Comparison of ENCODE assay signal across 15 cellular contexts in genomic region chr5:61303348-61303747, GRCh38. TPM values are rescaled to one million over a fixed set of nuclear protein-coding genes. Genes with fewer than 3 reads are reported as not detected.
DNase-seq lines count a peak whose midpoint lies in the region; ATAC-seq and TF ChIP-seq lines count a peak whose summit lies in the region.
"Had no signal": no experiment of that assay in that cellular context is flagged by ENCODE, and none has a peak within 500 bp of the region (broad histone marks: within the 10 kb centered on the region; RNA-seq: fewer than 3 reads in every experiment).

No MANE protein-coding gene starts in this region.

- peak overlapping the region; percentile 61 for H3K4me2 ChIP-seq in IMR-90 (ENCODE audit: low read depth, low read length)

- H3K36me3 Mint-ChIP-seq in mesothelial cell of epicardium, result no peaks in the 10 kb centered on the region
- H3K36me3 Mint-ChIP-seq: naive thymus-derived CD8-positive, alpha-beta T cell had no signal

- H4K8ac ChIP-seq in IMR-90 (ENCODE audit: low read depth in 2 of 2, low read length in 2 of 2), result peak overlapping the region; percentile 5 to 62; a peak in 3 of 4 replicates

- H3K56ac ChIP-seq in IMR-90 (ENCODE audit: extremely low read depth, insufficient read depth, low read length), result no peak overlapping the region

- no peak overlapping the region for H2AK9ac ChIP-seq in IMR-90 (replicated peaks; ENCODE audit: low read depth, low read length, poor library complexity)

- dilution Hi-C loops in IMR-90 (cut with HindIII; ENCODE audit: low sequenced_read_pairs, unreplicated experiment), result no loop called here

- no peak for DNase-seq in AG04450 (ENCODE audit: low read depth, low spot score)
- DNase-seq in IMR-90, result no peak
- no peak for DNase-seq in brain microvascular endothelial cell
- no peak for DNase-seq in mesothelial cell of epicardium (ENCODE audit: low spot score in 2 of 2, unreplicated experiment in 2 of 2)
- DNase-seq in stimulated activated CD4-positive, alpha-beta T cell treated with anti-CD3 and anti-CD28 coated beads, Interleukin-2, amount 100 ng/mL, for 24 hours, result no peak
- no peak for DNase-seq in foreskin fibroblast
- no peak for DNase-seq in globus pallidus (ENCODE audit: low spot score)
- DNase-seq: activated CD4-positive, alpha-beta T cell treated with anti-CD3 and anti-CD28 coated beads for 48 hours; activated naive CD4-positive, alpha-beta T cell treated with anti-CD3 and anti-CD28 coated beads, Interleukin-2, amount 50 U/mL, for 16 hours; naive thymus-derived CD8-positive, alpha-beta T cell; NCI-H1694; stimulated activated CD4-positive, alpha-beta T cell treated with anti-CD3 and anti-CD28 coated beads, Interleukin-15, amount 100 ng/mL, for 24 hours had no signal

- in situ Hi-C loops in IMR-90 (cut with MboI; ENCODE audit: low sequenced_read_pairs) (loop anchor here (25.0 kb wide), 1 partner anchor 616 kb away; no protein-coding TSS in a partner anchor), brain microvascular endothelial cell (cut with HindIII; ENCODE audit: low pct_ligation_motif_present, low sequenced_read_pairs) (no loop called here)

- H3K4me3 ChIP-seq in AG04450 (ENCODE audit: low read depth, low read length) (peak overlapping the region; percentile 5; the same call in 1 of the 2 replicates), IMR-90 (ENCODE audit: insufficient read depth, low read depth, low read length) (no peak overlapping the region), brain microvascular endothelial cell (ENCODE audit: low read depth, low read length) (no peak overlapping the region), foreskin fibroblast (ENCODE audit: low read depth in 1 of 2, low read length in 2 of 2) (peak overlapping the region in 1 of 2 donors; percentile 8)
- H3K4me3 ChIP-seq: esophagus muscularis mucosa had no signal

- H3K27ac Mint-ChIP-seq in mesothelial cell of epicardium, result peak overlapping the region; percentile 51
- H3K27ac Mint-ChIP-seq: naive thymus-derived CD8-positive, alpha-beta T cell had no signal

- peaks cover 36% of the 10 kb centered on the region for H3K4me1 Mint-ChIP-seq in mesothelial cell of epicardium

- peak overlapping the region; percentile 96 for H2BK5ac ChIP-seq in IMR-90 (ENCODE audit: low read depth, low read length, poor library complexity, severe bottlenecking)

- H3K36me3 ChIP-seq in IMR-90 (ENCODE audit: control insufficient read depth, insufficient read depth, low read length) (no peaks in the 10 kb centered on the region), brain microvascular endothelial cell (replicated peaks) (no peaks in the 10 kb centered on the region)
- H3K36me3 ChIP-seq: esophagus muscularis mucosa had no signal

- H4K20me1 ChIP-seq in IMR-90 (ENCODE audit: insufficient read depth, low read length), result peaks cover 3% of the 10 kb centered on the region; the same call in 1 of the 2 replicates

- peaks cover 8 to 38% of the 10 kb centered on the region in 2 experiments; a peak in 3 of 4 replicates for H3K79me1 ChIP-seq in IMR-90 (ENCODE audit: low read depth in 1 of 2, low read length in 2 of 2)

- no peak for TF ChIP-seq RAD21 in IMR-90 (IDR thresholded peaks at IDR 0.05; ENCODE audit: low read length)

- H2AFZ ChIP-seq in IMR-90 (replicated peaks; ENCODE audit: low read length, poor library complexity), result no peak overlapping the region

- no peak overlapping the region for H4K91ac ChIP-seq in IMR-90 (ENCODE audit: insufficient read depth, low read depth, low read length)

- POLR2A ChIA-PET in AG04450 (lab: Yijun Ruan, JAX), result interaction anchor here (0.7 to 3.2 kb wide), 4 partner anchors 11 to 106 kb away, joined by 3 to 48 read pairs (median 5); partner anchors contain the start of gene ZSWIM6
- POLR2A ChIA-PET in IMR-90 (lab: Charles Lee; ENCODE audit: unreplicated experiment), result interaction anchor here (0.9 kb wide), 1 partner anchor 11 kb away, joined by 11 read pairs; no protein-coding TSS in a partner anchor

- H2BK120ac ChIP-seq in IMR-90 (ENCODE audit: low read depth, low read length), result peak overlapping the region; percentile 87

- no TSS peak for BruUV-seq in IMR-90 (replicated peaks; lab: Mats Ljungman, UMichigan)

- H3K18ac ChIP-seq in IMR-90 (ENCODE audit: low read depth, low read length), result peak overlapping the region; percentile 71; the same call in 1 of the 2 replicates

- no peak overlapping the region for H3K4me3 Mint-ChIP-seq in mesothelial cell of epicardium
- H3K4me3 Mint-ChIP-seq: naive thymus-derived CD8-positive, alpha-beta T cell had no signal

- H2BK20ac ChIP-seq in IMR-90 (ENCODE audit: low read depth, low read length), result peak overlapping the region; percentile 83

- H3K27ac ChIP-seq in AG04450 (ENCODE audit: low read depth, low read length) (no peak overlapping the region), IMR-90 (ENCODE audit: insufficient read depth, low read length) (peak overlapping the region; percentile 49; the same call in 1 of the 2 replicates), brain microvascular endothelial cell (peak overlapping the region; percentile 20)

- H2AK5ac ChIP-seq in IMR-90 (ENCODE audit: low read depth, low read length), result no peak overlapping the region

- no peak for TF ChIP-seq POLR2A in IMR-90 (IDR thresholded peaks at IDR 0.05; ENCODE audit: low read depth, low read length)

- peak overlapping the region; percentile 90; the same call in 1 of the 2 replicates for H3K4ac ChIP-seq in IMR-90 (ENCODE audit: low read depth, low read length)

- H2BK15ac ChIP-seq in IMR-90 (ENCODE audit: low read depth, low read length), result peak overlapping the region; percentile 29; the same call in 1 of the 3 replicates

- ATAC-seq in IMR-90 (ENCODE audit: low read depth) (no peak), HG03039 (IDR thresholded peaks at IDR 0.05; ENCODE audit: unreplicated experiment) (no peak)
- ATAC-seq: left lobe of liver; naive thymus-derived CD8-positive, alpha-beta T cell had no signal

- no peak for TF ChIP-seq CTCF in AG04450 (IDR thresholded peaks at IDR 0.05; ENCODE audit: low read depth, low read length)
- no peak for TF ChIP-seq CTCF in IMR-90 (conservative IDR thresholded peaks at IDR 0.05; ENCODE audit: low read depth, low read length)
- no peak for TF ChIP-seq CTCF in brain microvascular endothelial cell (IDR thresholded peaks at IDR 0.05; ENCODE audit: low read depth, low read length, missing control alignments)
- no peak for TF ChIP-seq CTCF in mesothelial cell of epicardium (IDR thresholded peaks at IDR 0.05; ENCODE audit: unreplicated experiment)
- no peak for TF ChIP-seq CTCF in foreskin fibroblast (IDR thresholded peaks at IDR 0.05; ENCODE audit: low read depth, low read length)

- peaks cover 36% of the 10 kb centered on the region for H3K4me1 ChIP-seq in IMR-90 (ENCODE audit: control insufficient read depth, insufficient read depth, low read length)

- H3K9me3 Mint-ChIP-seq in mesothelial cell of epicardium, result no peaks in the 10 kb centered on the region
- H3K9me3 Mint-ChIP-seq: naive thymus-derived CD8-positive, alpha-beta T cell had no signal

- H3K14ac ChIP-seq in IMR-90 (replicated peaks; ENCODE audit: low read depth, low read length), result peak overlapping the region; percentile 71; the same call in 1 of the 2 replicates

- intact Hi-C loops in IMR-90 (cut with micrococcal nuclease), result loop anchor here (2.0 to 5.0 kb wide), 2 partner anchors 121 to 141 kb away; partner anchors contain the start of gene SMIM15

- H4K5ac ChIP-seq in IMR-90 (ENCODE audit: low read depth, low read length), result no peak overlapping the region; the same call in 1 of the 2 replicates

- peaks cover 28% of the 10 kb centered on the region for H3K9me1 ChIP-seq in IMR-90 (ENCODE audit: insufficient read depth, low read length)

- H3K27me3 ChIP-seq in AG04450 (ENCODE audit: control insufficient read depth, insufficient read depth, low read length) (no peaks in the 10 kb centered on the region), IMR-90 (ENCODE audit: control insufficient read depth, insufficient read depth, low read length) (no peaks in the 10 kb centered on the region), brain microvascular endothelial cell (replicated peaks) (no peaks in the 10 kb centered on the region)
- H3K27me3 ChIP-seq: esophagus muscularis mucosa had no signal

- peak overlapping the region; percentile 26; the same call in 1 of the 2 replicates for H3K9ac ChIP-seq in IMR-90 (ENCODE audit: low read depth, low read length)

- CTCF ChIA-PET in AG04450 (lab: Charles Lee) (interaction anchor here (0.5 to 2.1 kb wide), 7 partner anchors 11 to 355 kb away, joined by 3 to 10 read pairs (median 4); no protein-coding TSS in a partner anchor), IMR-90 (lab: Yijun Ruan, JAX) (no interaction called here)

- peak overlapping the region; percentile 78; the same call in 1 of the 2 replicates for H3K23ac ChIP-seq in IMR-90 (ENCODE audit: low read depth, low read length)

- H3K9me3 ChIP-seq in AG04450 (ENCODE audit: control insufficient read depth, insufficient read depth, low read length), result no peaks in the 10 kb centered on the region
- no peaks in the 10 kb centered on the region for H3K9me3 ChIP-seq in IMR-90 (ENCODE audit: control insufficient read depth, insufficient read depth, low read length)
- H3K9me3 ChIP-seq: esophagus muscularis mucosa had no signal

- WGBS in IMR-90 (ENCODE audit: extremely low coverage in 2 of 2, insufficient read length in 1 of 2), 2 experiments, result 60% methylated on average over 1 of the region's 4 CpGs; no CpG with 5 or more reads in 1 of the 2 experiments

- no peaks in the 10 kb centered on the region for H3K27me3 Mint-ChIP-seq in mesothelial cell of epicardium (ENCODE audit: low read depth)

TF ChIP-seq in IMR-90, 13 proteins besides CTCF, POLR2A, EP300 and RAD21 (continues in another document):
- TF ChIP-seq MAFK (IDR thresholded peaks at IDR 0.05; ENCODE audit: low read depth, low read length), result no peak
- TF ChIP-seq ELK1 (IDR thresholded peaks at IDR 0.05; ENCODE audit: borderline replicate concordance, low read depth, low read length), result no peak
- TF ChIP-seq NFE2L2 (IDR thresholded peaks at IDR 0.05; ENCODE audit: low read depth, low read length), result no peak
- TF ChIP-seq RFX5 (IDR thresholded peaks at IDR 0.05; ENCODE audit: low read depth, low read length), result no peak
- no peak for TF ChIP-seq CHD1 (IDR thresholded peaks at IDR 0.05; ENCODE audit: low read depth, low read length)

RNA-seq across cellular contexts. Expression of gene ZSWIM6, which starts 28.7 kb away (rescaled TPM):
- polyA plus RNA-seq in AG04450 (2011; rRNA removed) (18.6 and 18.9 TPM in 2 replicates), IMR-90 (2012; rRNA removed) (12.7 and 14.1 TPM in 2 replicates)
- 46.3 and 48.7 TPM in 2 replicates for polyA minus RNA-seq in AG04450 (2011; rRNA and poly(A)+ RNA removed)
- total RNA-seq in IMR-90 (2012; rRNA removed) (10.8 TPM in 2 replicates), mesothelial cell of epicardium (33.9 to 35.9 TPM (median 34.8 TPM) in 3 replicates)
- polyA plus RNA-seq in IMR-90 (2012; cell fraction: cytosol; rRNA removed), result 4.5 and 6.0 TPM in 2 replicates
- polyA plus RNA-seq in IMR-90 (2012; cell fraction: nucleus; rRNA removed; ENCODE audit: low replicate concordance), result 31.9 and 56.3 TPM in 2 replicates
